19 cellular contexts compared by ENCODE assay signal in genomic region chr22:44217346-44217745, GRCh38. TPM values are rescaled to one million over a fixed set of nuclear protein-coding genes. Genes with fewer than 3 reads are reported as not detected.
DNase-seq lines count a peak whose midpoint lies in the region; ATAC-seq, FAIRE-seq and TF ChIP-seq lines count a peak whose summit lies in the region.
"Had no signal": no experiment of that assay in that cellular context is flagged by ENCODE, and none has a peak within 500 bp of the region (broad histone marks: within the 10 kb centered on the region; RNA-seq: fewer than 3 reads in every experiment).

No MANE protein-coding gene starts in this region.

- H2BK15ac ChIP-seq in H1 (ENCODE audit: low read length), result no peak overlapping the region

- ATAC-seq in lung (ENCODE audit: insufficient read depth, low FRiP score), result no peak
- no peak for ATAC-seq in HG03460 (IDR thresholded peaks at IDR 0.05; ENCODE audit: unreplicated experiment)
- ATAC-seq: A549, K562 had no signal

- H4K91ac ChIP-seq in H1 (replicated peaks; ENCODE audit: insufficient read length, low read length), result no peak overlapping the region

- no peaks in the 10 kb centered on the region for H3K79me2 ChIP-seq in H1 (ENCODE audit: control insufficient read depth in 1 of 2, insufficient read depth in 2 of 2, low read length in 2 of 2)

- no peaks in the 10 kb centered on the region for H3K36me3 ChIP-seq in right atrium auricular region
- H3K36me3 ChIP-seq in H1 (ENCODE audit: control insufficient read depth in 2 of 4, insufficient read depth in 4 of 4, low read length in 3 of 4), result no peaks in the 10 kb centered on the region; a peak in 1 of 8 replicates
- H3K36me3 ChIP-seq in lung (ENCODE audit: control insufficient read depth in 2 of 2, insufficient read depth in 2 of 2, low read length in 2 of 2), result no peaks in the 10 kb centered on the region
- H3K36me3 ChIP-seq in ascending aorta, result no peaks in the 10 kb centered on the region
- no peaks in the 10 kb centered on the region for H3K36me3 ChIP-seq in WERI-Rb-1
- H3K36me3 ChIP-seq: BLaER1 treated with 17β-estradiol and CSF1 and Interleukin-3, amounts not matched to agents 10 nM and 100 nM had no signal

- FAIRE-seq in H1 (lab: Jason Lieb, UNC), result no peak
- FAIRE-seq: A549, G401.6, HTR-8/SVneo, K562 had no signal

- peaks cover 0 to 5% of the 10 kb centered on the region in 2 experiments for H4K20me1 ChIP-seq in H1 (replicated peaks in 1 of 2; ENCODE audit: control insufficient read depth in 1 of 2, insufficient read depth in 2 of 2, low read length in 2 of 2)
- H4K20me1 ChIP-seq: BLaER1 treated with 17β-estradiol and CSF1 and Interleukin-3, amounts not matched to agents 10 nM and 100 nM had no signal

- peaks cover 0 to 3% of the 10 kb centered on the region in 2 donors for H3K4me1 ChIP-seq in right atrium auricular region
- H3K4me1 ChIP-seq in H1 (replicated peaks in 1 of 4; ENCODE audit: control insufficient read depth in 3 of 4, insufficient read depth in 4 of 4, low read length in 3 of 4), result no peaks in the 10 kb centered on the region; a peak in 1 of 7 replicates
- H3K4me1 ChIP-seq in lung (ENCODE audit: control insufficient read depth in 2 of 2, insufficient read depth in 2 of 2, low read length in 2 of 2), result no peaks in the 10 kb centered on the region
- peaks cover 4 to 7% of the 10 kb centered on the region in 2 donors for H3K4me1 ChIP-seq in ascending aorta
- H3K4me1 ChIP-seq: A549 had no signal

- peak; percentile 36 for DNase-seq in right atrium auricular region (ENCODE audit: low spot score)
- no peak for DNase-seq in cardiac septum (ENCODE audit: low spot score)
- peak in 1 of 2 experiments; percentile 16 for DNase-seq in H1 (ENCODE audit: low read depth in 1 of 2, low spot score in 2 of 2)
- peak; percentile 6 for DNase-seq in lung (ENCODE audit: low spot score)
- DNase-seq in ascending aorta (ENCODE audit: low spot score in 2 of 2), result no peak
- DNase-seq in SW 1271 (lab: John Stamatoyannopoulos, UW), result no peak
- no peak for DNase-seq in WERI-Rb-1
- DNase-seq: CD8-positive, alpha-beta memory T cell; COR-L47; HCEC 1CT; IMR-90 had no signal

- H3K4ac ChIP-seq in H1 (replicated peaks; ENCODE audit: insufficient read length, low read depth, low read length), result no peak overlapping the region

- H3K23ac ChIP-seq in H1 (ENCODE audit: insufficient read length), result no peak overlapping the region

- no peak overlapping the region for H2BK120ac ChIP-seq in H1 (replicated peaks; ENCODE audit: low read depth, low read length)

- no peak for TF ChIP-seq EP300 in H1 (IDR thresholded peaks at IDR 0.05; ENCODE audit: borderline replicate concordance in 1 of 2, low read depth in 2 of 2, low read length in 2 of 2)

- H3K27ac ChIP-seq in right atrium auricular region (no peak overlapping the region), H1 (ENCODE audit: low read depth, low read length) (no peak overlapping the region), lung (ENCODE audit: low read depth in 1 of 2, low read length in 1 of 2) (no peak overlapping the region), ascending aorta (no peak overlapping the region), WERI-Rb-1 (no peak overlapping the region)
- H3K27ac ChIP-seq: 22Rv1; A549; BLaER1 treated with 17β-estradiol and CSF1 and Interleukin-3, amounts not matched to agents 10 nM and 100 nM; HL-60 had no signal

- H4K5ac ChIP-seq in H1 (ENCODE audit: insufficient read length, low read depth, low read length), result no peak overlapping the region

- no peak overlapping the region for H2BK12ac ChIP-seq in H1 (ENCODE audit: low read depth, low read length)

- TF ChIP-seq CTCF in right atrium auricular region (IDR thresholded peaks at IDR 0.05), result no peak
- no peak for TF ChIP-seq CTCF in H1 (IDR thresholded peaks at IDR 0.05; ENCODE audit: control extremely low read depth in 1 of 3, insufficient read depth in 1 of 3, low read depth in 1 of 3, low read length in 3 of 3)
- no peak for TF ChIP-seq CTCF in lung (IDR thresholded peaks at IDR 0.05; ENCODE audit: control extremely low read depth, extremely low read depth)
- no peak for TF ChIP-seq CTCF in ascending aorta (IDR thresholded peaks at IDR 0.05)
- TF ChIP-seq CTCF in WERI-Rb-1 (IDR thresholded peaks at IDR 0.05; ENCODE audit: low read depth, low read length), result no peak

- H3K27me3 ChIP-seq in right atrium auricular region (no peaks in the 10 kb centered on the region), H1 (replicated peaks in 1 of 4; ENCODE audit: control insufficient read depth in 3 of 4, extremely low read depth in 1 of 4, insufficient read depth in 3 of 4, low read length in 3 of 4) (no peaks in the 10 kb centered on the region), lung (ENCODE audit: control insufficient read depth, insufficient read depth) (peaks cover 2% of the 10 kb centered on the region), ascending aorta (no peaks in the 10 kb centered on the region), WERI-Rb-1 (ENCODE audit: insufficient read depth, low read depth, severe bottlenecking) (no peaks in the 10 kb centered on the region)

- WGBS in H1 (ENCODE audit: extremely low coverage in 1 of 2, insufficient coverage in 1 of 2, insufficient read length in 1 of 2, insufficient replicate concordance in 2 of 2, low coverage in 1 of 2, low lambda C conversion rate in 2 of 2, missing lambda C conversion rate in 1 of 2), 2 experiments, result 92% methylated on average over 7 of the region's 7 CpGs; no CpG with 5 or more reads in 1 of the 2 experiments
- WGBS in lung, 2 donors, result 75 to 94% methylated on average over 7 of the region's 7 CpGs

- H2BK5ac ChIP-seq in H1 (ENCODE audit: low read depth, low read length), result no peak overlapping the region

- CTCF ChIA-PET in H1 (lab: Charles Lee; ENCODE audit: partially characterized antibody), result interaction anchor here (1.0 to 2.5 kb wide), 2 partner anchors 10 to 136 kb away, joined by 3 to 6 read pairs; no protein-coding TSS in a partner anchor

- H3K56ac ChIP-seq in H1 (replicated peaks; ENCODE audit: insufficient read length, low read depth, low read length), result no peak overlapping the region

- TF ChIP-seq POLR2A in H1 (IDR thresholded peaks at IDR 0.05; ENCODE audit: control extremely low read depth in 1 of 2, low read depth in 2 of 2, low read length in 2 of 2), result no peak

- intact Hi-C loops in cardiac septum (cut with DNase I) (no loop called here), ascending aorta (cut with DNase I) (no loop called here)

- TF ChIP-seq RAD21 in H1 (IDR thresholded peaks at IDR 0.05 in 1 of 2, conservative IDR thresholded peaks at IDR 0.05 in 1 of 2; ENCODE audit: low read depth in 2 of 2, low read length in 2 of 2), result no peak

- no peak overlapping the region for H3K9ac ChIP-seq in H1 (replicated peaks in 1 of 4; ENCODE audit: extremely low read depth in 1 of 4, low read depth in 3 of 4, low read length in 3 of 4)
- H3K9ac ChIP-seq: BLaER1 treated with 17β-estradiol and CSF1 and Interleukin-3, amounts not matched to agents 10 nM and 100 nM had no signal

- H3K23me2 ChIP-seq in H1 (ENCODE audit: low read depth, low read length), result peaks cover 7% of the 10 kb centered on the region; the same call in 1 of the 2 replicates

- no peaks in the 10 kb centered on the region for H3K79me1 ChIP-seq in H1 (ENCODE audit: low read depth, low read length)

- no peak overlapping the region for H2AFZ ChIP-seq in H1 (ENCODE audit: low read length)

- no peak overlapping the region for H2AK5ac ChIP-seq in H1 (ENCODE audit: low read depth, low read length)

- H2BK20ac ChIP-seq in H1 (ENCODE audit: low read length), result no peak overlapping the region

- H3K18ac ChIP-seq in H1 (ENCODE audit: extremely low read depth, low read length), result no peak overlapping the region

- H3K9me3 ChIP-seq in right atrium auricular region (peaks cover 0 to 23% of the 10 kb centered on the region in 2 donors), H1 (ENCODE audit: insufficient read depth in 2 of 2, low read depth in 1 of 2, low read length in 1 of 2) (peaks cover 3 to 7% of the 10 kb centered on the region in 2 experiments; a peak in 1 of 4 replicates), lung (ENCODE audit: control insufficient read depth in 2 of 2, insufficient read depth in 1 of 2, low read length in 1 of 2) (peaks cover 0 to 23% of the 10 kb centered on the region in 2 donors), ascending aorta (no peaks in the 10 kb centered on the region), WERI-Rb-1 (ENCODE audit: severe bottlenecking) (peaks cover 7% of the 10 kb centered on the region)
- H3K9me3 ChIP-seq: A549 had no signal

- no peak overlapping the region for H3K4me3 ChIP-seq in right atrium auricular region
- no peak overlapping the region for H3K4me3 ChIP-seq in H1 (ENCODE audit: extremely low read depth in 1 of 4, insufficient read depth in 2 of 4, low read depth in 3 of 4, low read length in 4 of 4)
- no peak overlapping the region for H3K4me3 ChIP-seq in lung
- H3K4me3 ChIP-seq in ascending aorta, result no peak overlapping the region
- no peak overlapping the region for H3K4me3 ChIP-seq in WERI-Rb-1 (ENCODE audit: low read depth, low read length)
- H3K4me3 ChIP-seq: A549; BLaER1 treated with 17β-estradiol and CSF1 and Interleukin-3, amounts not matched to agents 10 nM and 100 nM; K562 had no signal

- POLR2A ChIA-PET in H1 (lab: Charles Lee; ENCODE audit: partially characterized antibody), result no interaction called here

- 0 out of 2 replicates have a peak overlapping the region, but pooled peaks have one; percentile 81 for H4K8ac ChIP-seq in H1 (ENCODE audit: extremely low read depth, insufficient read depth, low read length)

- no peak overlapping the region for H3K14ac ChIP-seq in H1 (ENCODE audit: insufficient read length)

- H3K4me2 ChIP-seq in H1 (ENCODE audit: insufficient read depth in 1 of 2, low read depth in 2 of 2, low read length in 2 of 2), result no peak overlapping the region
- H3K4me2 ChIP-seq: A549; BLaER1 treated with 17β-estradiol and CSF1 and Interleukin-3, amounts not matched to agents 10 nM and 100 nM had no signal

TF ChIP-seq in H1, 55 proteins besides CTCF, POLR2A, EP300 and RAD21 (continues in another document):
- no peak for TF ChIP-seq ATF3 (IDR thresholded peaks at IDR 0.05; ENCODE audit: insufficient read depth, low read depth, low read length)

RNA-seq across cellular contexts. Expression of gene PARVG, which starts 36.6 kb away (rescaled TPM):
- total RNA-seq in right atrium auricular region (1 to 10 TPM; 2.1 to 7.2 TPM), cardiac septum (2.1 TPM), lung (10 to 100 TPM; 20.4 to 49.6 TPM), ascending aorta (19.9 TPM)
- 0.37 and 0.50 TPM in 2 replicates for total RNA-seq in H1 (2021; fragmentation: NEBNext Ultra II Directional; extraction: Animal tissue kit (Norgen Biotek cat#: 25700))
- polyA plus RNA-seq in H1 (2011; rRNA removed) (0.80 and 1.5 TPM in 2 replicates), lung (10 to 100 TPM; 47.7 to 67.4 TPM)
- polyA plus RNA-seq in H1 (2011; cell fraction: cytosol; rRNA removed), result 1.7 TPM
- polyA plus RNA-seq in H1 (2011; cell fraction: nucleus; rRNA removed), result 3.1 TPM
- polyA plus RNA-seq in H1 (2012, experiment 1 of 2), result 0.17 to 0.80 TPM (median 0.41 TPM) in 4 replicates
- 0.45 TPM for polyA plus RNA-seq in H1 (2012, experiment 2 of 2)
- polyA plus RNA-seq in H1 (2013, experiment 1 of 2), result 0.95 TPM
- polyA plus RNA-seq in H1 (2013, experiment 2 of 2), result 0.42 TPM
- 0.60 and 0.93 TPM in 2 replicates for polyA minus RNA-seq in H1 (2011; rRNA and poly(A)+ RNA removed)
- polyA minus RNA-seq in H1 (2011; cell fraction: cytosol; rRNA and poly(A)+ RNA removed), result 0.81 TPM
- polyA minus RNA-seq in H1 (2011; cell fraction: nucleus; rRNA and poly(A)+ RNA removed), result 1.5 TPM
- total RNA-seq: IMR-90 had no signal
- polyA plus RNA-seq: A549, IMR-90, K562 had no signal

Comparison
In these comparisons a context has a peak if more than half of its experiments do, and no peak if none do; other contexts are left out.
1. DNase-seq: peak in right atrium auricular region (single experiment) and lung (single experiment); none in cardiac septum (single experiment), ascending aorta (0 of 2), SW 1271 (0 of 2) and WERI-Rb-1 (single experiment).